ENCODE assay signal across 1 cellular context in the genomic region with DNA sequence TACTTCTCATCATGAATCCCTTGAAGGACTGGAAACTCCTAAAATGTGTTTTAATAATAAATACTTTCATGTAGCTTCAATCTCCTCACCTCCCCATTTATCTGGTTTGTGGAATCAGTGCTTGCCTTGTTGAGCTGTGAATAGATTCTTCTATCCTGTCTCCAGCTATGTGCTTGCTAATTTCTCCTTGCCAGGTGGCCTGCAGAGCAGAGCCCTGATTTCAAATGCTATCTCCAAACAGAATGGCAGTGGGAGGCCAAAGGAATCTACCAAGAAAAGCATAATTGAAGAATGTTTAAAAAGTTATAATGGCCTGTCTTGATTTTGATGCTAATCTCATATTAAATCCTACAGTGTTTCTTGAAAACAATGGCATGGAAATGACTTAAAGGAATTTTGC.
TF ChIP-seq lines count a peak whose summit lies in the region.

No MANE protein-coding gene starts in this region.

TF ChIP-seq in WTC11, 78 proteins besides CTCF, POLR2A, EP300 and RAD21 (continued from another document):
- TF ChIP-seq PRDM15 (CRISPR knock-in tag; IDR thresholded peaks at IDR 0.05) = no peak
- no peak for TF ChIP-seq ZNF671 (CRISPR knock-in tag; IDR thresholded peaks at IDR 0.05)
- TF ChIP-seq ZNF416 (CRISPR knock-in tag; IDR thresholded peaks at IDR 0.05) = no peak
- TF ChIP-seq, protein P1, sequence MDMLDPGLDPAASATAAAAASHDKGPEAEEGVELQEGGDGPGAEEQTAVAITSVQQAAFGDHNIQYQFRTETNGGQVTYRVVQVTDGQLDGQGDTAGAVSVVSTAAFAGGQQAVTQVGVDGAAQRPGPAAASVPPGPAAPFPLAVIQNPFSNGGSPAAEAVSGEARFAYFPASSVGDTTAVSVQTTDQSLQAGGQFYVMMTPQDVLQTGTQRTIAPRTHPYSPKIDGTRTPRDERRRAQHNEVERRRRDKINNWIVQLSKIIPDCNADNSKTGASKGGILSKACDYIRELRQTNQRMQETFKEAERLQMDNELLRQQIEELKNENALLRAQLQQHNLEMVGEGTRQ (CRISPR knock-in tag; IDR thresholded peaks at IDR 0.05) = no peak
- TF ChIP-seq EMX1 (CRISPR knock-in tag; IDR thresholded peaks at IDR 0.05) = no peak
